In genomic region chr6:30571085-30572077, GRCh38 we compare ENCODE assay signal across 8 cellular contexts. TPM values are rescaled to one million over a fixed set of nuclear protein-coding genes. Genes with fewer than 3 reads are reported as not detected.
A peak's percentile ranks its signal among the peaks of the same experiment; 100 is the strongest.
DNase-seq lines count a peak whose midpoint lies in the region; ATAC-seq and TF ChIP-seq lines count a peak whose summit lies in the region.

ABCF1 (plus strand) TSS chr6:30571442; CDS start chr6:30571488, 46 bp downstream.

- TF ChIP-seq EP300 in SK-N-SH (IDR thresholded peaks at IDR 0.05; ENCODE audit: borderline replicate concordance in 1 of 2, low read depth in 1 of 2, low read length in 1 of 2) (no peak; a peak in 2 of 4 replicates), gastroesophageal sphincter (IDR thresholded peaks at IDR 0.05) (no peak)

- H3K27me3 ChIP-seq in SK-N-SH (ENCODE audit: insufficient read depth): no peaks in the 10 kb centered on the region
- no peaks in the 10 kb centered on the region for H3K27me3 ChIP-seq in gastroesophageal sphincter

- ATAC-seq in HG02571 (IDR thresholded peaks at IDR 0.05; ENCODE audit: unreplicated experiment) (peak; percentile 89), gastroesophageal sphincter (peak; percentile 99)

- TF ChIP-seq CTCF in SK-N-SH (IDR thresholded peaks at IDR 0.05) (no peak), gastroesophageal sphincter (IDR thresholded peaks at IDR 0.05) (no peak)

- H3K27ac ChIP-seq in SK-N-SH (ENCODE audit: low read depth in 2 of 2, low read length in 1 of 2): peak within 1 kb of the TSS; percentile 95 to 97
- H3K27ac ChIP-seq in gastroesophageal sphincter: peak within 1 kb of the TSS; percentile 81 to 92 (median 86)

- H4K20me1 ChIP-seq in SK-N-SH (ENCODE audit: insufficient read depth): peaks cover 41% of the 10 kb centered on the region

- H3K9ac ChIP-seq in SK-N-SH: peak within 1 kb of the TSS; percentile 95

- H3K4me3 ChIP-seq in SK-N-SH (ENCODE audit: low read depth in 2 of 2, low read length in 1 of 2): peak within 1 kb of the TSS; percentile 61 to 81
- H3K4me3 ChIP-seq in gastroesophageal sphincter: peak within 1 kb of the TSS; percentile 52 to 69

- peak; percentile 56 to 58 for TF ChIP-seq POLR2A in gastroesophageal sphincter (IDR thresholded peaks at IDR 0.05)

- H3F3A ChIP-seq in SK-N-SH (replicated peaks; ENCODE audit: insufficient read depth): no peaks in the 10 kb centered on the region

- DNase-seq in GM04504 (ENCODE audit: low read depth): peak; percentile 94
- peak; percentile 96 for DNase-seq in NCI-H1048 (lab: John Stamatoyannopoulos, UW)
- DNase-seq in SK-N-SH: peak; percentile 97
- DNase-seq in activated naive CD4-positive, alpha-beta T cell treated with anti-CD3 and anti-CD28 coated beads, Interleukin-2, amount 50 U/mL, for 16 hours: peak; percentile 100
- DNase-seq in non-pigmented ciliary epithelial cell (ENCODE audit: low read depth): peak; percentile 82
- peak; percentile 97 for DNase-seq in superior temporal gyrus (ENCODE audit: extremely low spot score)

- H3K79me2 ChIP-seq in SK-N-SH (ENCODE audit: insufficient read depth): peaks cover 51% of the 10 kb centered on the region

- H3K9me2 ChIP-seq in SK-N-SH: no peaks in the 10 kb centered on the region

- H3K9me3 ChIP-seq in SK-N-SH: no peaks in the 10 kb centered on the region
- H3K9me3 ChIP-seq in gastroesophageal sphincter: no peaks in the 10 kb centered on the region

- H2AFZ ChIP-seq in SK-N-SH (ENCODE audit: low read depth): peak within 1 kb of the TSS; percentile 95

- peaks cover 0 to 16% of the 10 kb centered on the region in 2 experiments for H3K36me3 ChIP-seq in SK-N-SH (replicated peaks in 1 of 2; ENCODE audit: control insufficient read depth in 1 of 2, insufficient read depth in 2 of 2, low read length in 1 of 2)
- H3K36me3 ChIP-seq in gastroesophageal sphincter: peaks cover 0 to 12% of the 10 kb centered on the region in 2 donors

- H3K4me1 ChIP-seq in SK-N-SH (ENCODE audit: control insufficient read depth in 1 of 2, insufficient read depth in 2 of 2, low read depth in 1 of 2, low read length in 1 of 2): peaks cover 12 to 21% of the 10 kb centered on the region in 2 experiments; a peak in 3 of 4 replicates
- H3K4me1 ChIP-seq in gastroesophageal sphincter: peaks cover 5 to 58% (median 17%) of the 10 kb centered on the region in 3 donors

- CTCF ChIA-PET in SK-N-SH (lab: Yijun Ruan, JAX): interaction anchor here (1.1 to 2.4 kb wide), 3 partner anchors 26 to 30 kb away, joined by 4 to 12 read pairs (median 8); no protein-coding TSS in a partner anchor

- under 1% methylated on average over 55 of the region's 67 CpGs for WGBS in SK-N-SH (ENCODE audit: low lambda C conversion rate)
- 0% methylated on average over 19 to 53 of the region's 67 CpGs for WGBS in gastroesophageal sphincter (ENCODE audit: low coverage in 1 of 2), 2 donors

- POLR2A ChIA-PET in SK-N-SH (lab: Yijun Ruan, JAX): interaction anchor here (0.6 to 2.3 kb wide), 13 partner anchors 10 to 970 kb away, joined by 3 to 16 read pairs (median 6); partner anchors contain the start of genes DDX39B, MRPS18B, PPP1R10 and PRR3

- peak within 1 kb of the TSS; percentile 97 for H3K4me2 ChIP-seq in SK-N-SH

- no peak for TF ChIP-seq RAD21 in SK-N-SH (IDR thresholded peaks at IDR 0.05; ENCODE audit: low read length)

TF ChIP-seq in SK-N-SH, 30 proteins besides CTCF, POLR2A, EP300 and RAD21 (continues in another document):
- TF ChIP-seq SIN3A (IDR thresholded peaks at IDR 0.05; ENCODE audit: borderline replicate concordance, low read depth, low read length) (peak; percentile 92; the same call in 1 of the 2 replicates), USF2 (IDR thresholded peaks at IDR 0.05; ENCODE audit: borderline replicate concordance, low read depth, low read length) (peak; percentile 28; the same call in 1 of the 2 replicates), RXRA (IDR thresholded peaks at IDR 0.05; ENCODE audit: borderline replicate concordance, low read depth) (no peak), MXI1 (IDR thresholded peaks at IDR 0.05; ENCODE audit: low read depth, low read length) (peak; percentile 99), ELF1 (IDR thresholded peaks at IDR 0.05) (peak; percentile 74), TEAD4 (IDR thresholded peaks at IDR 0.05; ENCODE audit: borderline replicate concordance, insufficient read depth) (no peak), JUND (IDR thresholded peaks at IDR 0.05) (no peak), POLR2AphosphoS5 (IDR thresholded peaks at IDR 0.05; ENCODE audit: low read depth, low read length) (peak; percentile 97), GATA2 (CRISPR knock-in tag; IDR thresholded peaks at IDR 0.05) (no peak), RFX5 (IDR thresholded peaks at IDR 0.05; ENCODE audit: low read length) (no peak), GABPA (IDR thresholded peaks at IDR 0.05; ENCODE audit: low read depth) (peak; percentile 91), FOXM1 (IDR thresholded peaks at IDR 0.05; ENCODE audit: low read depth) (no peak), RCOR1 (IDR thresholded peaks at IDR 0.05; ENCODE audit: low read length) (no peak), YY1 (IDR thresholded peaks at IDR 0.05; ENCODE audit: low read depth) (no peak), SMC3 (IDR thresholded peaks at IDR 0.05; ENCODE audit: low read depth, low read length) (no peak), EZH2phosphoT487 (IDR thresholded peaks at IDR 0.05; ENCODE audit: borderline replicate concordance, low read depth) (no peak), NRF1 (IDR thresholded peaks at IDR 0.05; ENCODE audit: low read depth, low read length) (peak; percentile 71)
- TF ChIP-seq, protein P1, sequence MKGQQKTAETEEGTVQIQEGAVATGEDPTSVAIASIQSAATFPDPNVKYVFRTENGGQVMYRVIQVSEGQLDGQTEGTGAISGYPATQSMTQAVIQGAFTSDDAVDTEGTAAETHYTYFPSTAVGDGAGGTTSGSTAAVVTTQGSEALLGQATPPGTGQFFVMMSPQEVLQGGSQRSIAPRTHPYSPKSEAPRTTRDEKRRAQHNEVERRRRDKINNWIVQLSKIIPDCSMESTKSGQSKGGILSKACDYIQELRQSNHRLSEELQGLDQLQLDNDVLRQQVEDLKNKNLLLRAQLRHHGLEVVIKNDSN (IDR thresholded peaks at IDR 0.05; ENCODE audit: borderline replicate concordance, low read depth): peak; percentile 60; the same call in 1 of the 2 replicates
- TF ChIP-seq, protein P2, sequence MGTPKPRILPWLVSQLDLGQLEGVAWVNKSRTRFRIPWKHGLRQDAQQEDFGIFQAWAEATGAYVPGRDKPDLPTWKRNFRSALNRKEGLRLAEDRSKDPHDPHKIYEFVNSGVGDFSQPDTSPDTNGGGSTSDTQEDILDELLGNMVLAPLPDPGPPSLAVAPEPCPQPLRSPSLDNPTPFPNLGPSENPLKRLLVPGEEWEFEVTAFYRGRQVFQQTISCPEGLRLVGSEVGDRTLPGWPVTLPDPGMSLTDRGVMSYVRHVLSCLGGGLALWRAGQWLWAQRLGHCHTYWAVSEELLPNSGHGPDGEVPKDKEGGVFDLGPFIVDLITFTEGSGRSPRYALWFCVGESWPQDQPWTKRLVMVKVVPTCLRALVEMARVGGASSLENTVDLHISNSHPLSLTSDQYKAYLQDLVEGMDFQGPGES (IDR thresholded peaks at IDR 0.05; ENCODE audit: low read depth, low read length): no peak
- TF ChIP-seq, protein P3, sequence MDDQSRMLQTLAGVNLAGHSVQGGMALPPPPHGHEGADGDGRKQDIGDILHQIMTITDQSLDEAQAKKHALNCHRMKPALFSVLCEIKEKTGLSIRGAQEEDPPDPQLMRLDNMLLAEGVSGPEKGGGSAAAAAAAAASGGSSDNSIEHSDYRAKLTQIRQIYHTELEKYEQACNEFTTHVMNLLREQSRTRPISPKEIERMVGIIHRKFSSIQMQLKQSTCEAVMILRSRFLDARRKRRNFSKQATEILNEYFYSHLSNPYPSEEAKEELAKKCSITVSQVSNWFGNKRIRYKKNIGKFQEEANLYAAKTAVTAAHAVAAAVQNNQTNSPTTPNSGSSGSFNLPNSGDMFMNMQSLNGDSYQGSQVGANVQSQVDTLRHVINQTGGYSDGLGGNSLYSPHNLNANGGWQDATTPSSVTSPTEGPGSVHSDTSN (IDR thresholded peaks at IDR 0.05): no peak
- TF ChIP-seq, protein P4, sequence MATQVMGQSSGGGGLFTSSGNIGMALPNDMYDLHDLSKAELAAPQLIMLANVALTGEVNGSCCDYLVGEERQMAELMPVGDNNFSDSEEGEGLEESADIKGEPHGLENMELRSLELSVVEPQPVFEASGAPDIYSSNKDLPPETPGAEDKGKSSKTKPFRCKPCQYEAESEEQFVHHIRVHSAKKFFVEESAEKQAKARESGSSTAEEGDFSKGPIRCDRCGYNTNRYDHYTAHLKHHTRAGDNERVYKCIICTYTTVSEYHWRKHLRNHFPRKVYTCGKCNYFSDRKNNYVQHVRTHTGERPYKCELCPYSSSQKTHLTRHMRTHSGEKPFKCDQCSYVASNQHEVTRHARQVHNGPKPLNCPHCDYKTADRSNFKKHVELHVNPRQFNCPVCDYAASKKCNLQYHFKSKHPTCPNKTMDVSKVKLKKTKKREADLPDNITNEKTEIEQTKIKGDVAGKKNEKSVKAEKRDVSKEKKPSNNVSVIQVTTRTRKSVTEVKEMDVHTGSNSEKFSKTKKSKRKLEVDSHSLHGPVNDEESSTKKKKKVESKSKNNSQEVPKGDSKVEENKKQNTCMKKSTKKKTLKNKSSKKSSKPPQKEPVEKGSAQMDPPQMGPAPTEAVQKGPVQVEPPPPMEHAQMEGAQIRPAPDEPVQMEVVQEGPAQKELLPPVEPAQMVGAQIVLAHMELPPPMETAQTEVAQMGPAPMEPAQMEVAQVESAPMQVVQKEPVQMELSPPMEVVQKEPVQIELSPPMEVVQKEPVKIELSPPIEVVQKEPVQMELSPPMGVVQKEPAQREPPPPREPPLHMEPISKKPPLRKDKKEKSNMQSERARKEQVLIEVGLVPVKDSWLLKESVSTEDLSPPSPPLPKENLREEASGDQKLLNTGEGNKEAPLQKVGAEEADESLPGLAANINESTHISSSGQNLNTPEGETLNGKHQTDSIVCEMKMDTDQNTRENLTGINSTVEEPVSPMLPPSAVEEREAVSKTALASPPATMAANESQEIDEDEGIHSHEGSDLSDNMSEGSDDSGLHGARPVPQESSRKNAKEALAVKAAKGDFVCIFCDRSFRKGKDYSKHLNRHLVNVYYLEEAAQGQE (IDR thresholded peaks at IDR 0.05; ENCODE audit: low read depth, low read length): no peak

RNA-seq across cellular contexts. Expression of gene ABCF1, which starts in this region (rescaled TPM):
- polyA plus RNA-seq in SK-N-SH (2012; rRNA removed): 42.5 and 53.4 TPM in 2 replicates
- 38.9 and 40.2 TPM in 2 replicates for polyA plus RNA-seq in SK-N-SH (2012; cell fraction: cytosol; rRNA removed)
- 62.5 and 80.8 TPM in 2 replicates for polyA plus RNA-seq in SK-N-SH (2012; cell fraction: nucleus; rRNA removed)
- 10 to 100 TPM; 42.8 to 63.6 (median 47.4) TPM for total RNA-seq in gastroesophageal sphincter

Comparison
In these comparisons a context has a peak if more than half of its experiments do, and no peak if none do; other contexts are left out.
1. Peak in every context shown above with its lines: DNase-seq, ATAC-seq, H3K4me3 ChIP-seq and H3K27ac ChIP-seq.